8 cellular contexts compared by ENCODE assay signal in genomic region chr9:35645736-35646582, GRCh38. TPM values are rescaled to one million over a fixed set of nuclear protein-coding genes. Genes with fewer than 3 reads are reported as not detected.
DNase-seq lines count a peak whose midpoint lies in the region; ATAC-seq, FAIRE-seq and TF ChIP-seq lines count a peak whose summit lies in the region.

No MANE protein-coding gene starts in this region.

- H2AFZ ChIP-seq in HCT116 (ENCODE audit: low read depth, low read length, poor library complexity, severe bottlenecking) (peak overlapping the region; percentile 49), HepG2 (ENCODE audit: low read length) (peak overlapping the region; percentile 48)

- no peak for FAIRE-seq in HepG2 (lab: Jason Lieb, UNC)

- intact Hi-C loops in HCT116 (cut with micrococcal nuclease): no loop called here
- intact Hi-C loops in HepG2 (cut with micrococcal nuclease; ENCODE audit: unreplicated experiment): loop anchor here (1.0 to 10.0 kb wide), 4 partner anchors 11 to 239 kb away; no protein-coding TSS in a partner anchor

- H4K20me1 ChIP-seq in HCT116 (ENCODE audit: insufficient read depth) (no peaks in the 10 kb centered on the region), HepG2 (ENCODE audit: insufficient read depth, low read length) (no peaks in the 10 kb centered on the region)

- H3K79me2 ChIP-seq in HCT116 (ENCODE audit: insufficient read depth, low read length): no peaks in the 10 kb centered on the region
- H3K79me2 ChIP-seq in HepG2 (ENCODE audit: insufficient read depth, low read length): no peaks in the 10 kb centered on the region

- H3K27me3 ChIP-seq in HCT116 (ENCODE audit: insufficient read depth, low read length) (no peaks in the 10 kb centered on the region), HepG2 (ENCODE audit: control insufficient read depth in 1 of 2, insufficient read depth in 2 of 2, low read length in 2 of 2) (peaks cover 2 to 22% of the 10 kb centered on the region in 2 experiments; a peak in 3 of 5 replicates), thymus (ENCODE audit: control insufficient read depth, insufficient read depth) (no peaks in the 10 kb centered on the region)

- H3K4me2 ChIP-seq in HCT116 (ENCODE audit: low read length) (peak overlapping the region; percentile 78), HepG2 (ENCODE audit: low read depth, low read length) (peak overlapping the region; percentile 79)

- H3K9me3 ChIP-seq in ES-I3 (ENCODE audit: control insufficient read depth, insufficient read depth, low read length): no peaks in the 10 kb centered on the region
- H3K9me3 ChIP-seq in HCT116 (ENCODE audit: control insufficient read depth in 1 of 2, insufficient read depth in 1 of 2, low read depth in 1 of 2, low read length in 2 of 2): no peaks in the 10 kb centered on the region
- no peaks in the 10 kb centered on the region for H3K9me3 ChIP-seq in HepG2 (ENCODE audit: low read length)
- no peaks in the 10 kb centered on the region for H3K9me3 ChIP-seq in thymus (ENCODE audit: control insufficient read depth)

- H3K4me3 ChIP-seq in HCT116 (replicated peaks in 1 of 2; ENCODE audit: low read depth in 1 of 2, low read length in 2 of 2) (peak overlapping the region; percentile 56 to 62), HepG2 (replicated peaks in 1 of 3; ENCODE audit: insufficient read depth in 1 of 3, low read depth in 2 of 3, low read length in 3 of 3) (peak overlapping the region; percentile 70 to 83 (median 72)), thymus (ENCODE audit: low read length) (peak overlapping the region; percentile 68)

- RAD21 ChIA-PET in HCT116 (lab: Charles Lee; ENCODE audit: low non-redundant PET in 1 of 2, low total read pairs in 2 of 2, uncharacterized antibody in 2 of 2, unreplicated experiment in 2 of 2): interaction anchor here in 1 of 2 experiments (1.0 kb wide), 1 partner anchor 45 kb away, joined by 3 read pairs; no protein-coding TSS in a partner anchor

- TF ChIP-seq CTCF in HCT116 (IDR thresholded peaks at IDR 0.05 in 2 of 3, conservative IDR thresholded peaks at IDR 0.05 in 1 of 3; ENCODE audit: borderline replicate concordance in 1 of 3, insufficient read depth in 1 of 3, low read depth in 2 of 3, low read length in 2 of 3) (peak in 1 of 3 experiments; percentile 22; a peak in 3 of 6 replicates), HepG2 (CRISPR knock-in tag; IDR thresholded peaks at IDR 0.05) (no peak)

- no peaks in the 10 kb centered on the region for H3K9me2 ChIP-seq in HCT116 (ENCODE audit: insufficient read depth)

- H3K36me3 ChIP-seq in ES-I3 (ENCODE audit: insufficient read depth, low read length): no peaks in the 10 kb centered on the region
- no peaks in the 10 kb centered on the region for H3K36me3 ChIP-seq in HCT116 (ENCODE audit: control insufficient read depth in 1 of 2, insufficient read depth in 2 of 2, low read length in 2 of 2)
- no peaks in the 10 kb centered on the region for H3K36me3 ChIP-seq in HepG2 (replicated peaks in 1 of 2; ENCODE audit: control insufficient read depth in 1 of 2, insufficient read depth in 2 of 2, low read length in 2 of 2)
- no peaks in the 10 kb centered on the region for H3K36me3 ChIP-seq in thymus (ENCODE audit: control insufficient read depth, insufficient read depth)

- H3K9ac ChIP-seq in ES-I3 (ENCODE audit: low read depth, low read length) (peak overlapping the region; percentile 91), HCT116 (ENCODE audit: low read length) (peak overlapping the region; percentile 52), HepG2 (ENCODE audit: insufficient read depth, low read depth, low read length) (peak overlapping the region; percentile 60)

- BruUV-seq in HCT116 (replicated peaks; lab: Mats Ljungman, UMichigan) (TSS peak; percentile 71), HepG2 (replicated peaks; lab: Mats Ljungman, UMichigan) (TSS peak; percentile 66)

- peak; percentile 22 for DNase-seq in HCT116 (ENCODE audit: low read depth, low spot score)
- peak; percentile 49 for DNase-seq in NCI-H2227 treated with DMSO at 0.1 percent for 48 hours (lab: John Stamatoyannopoulos, UW)
- peak; percentile 64 for DNase-seq in cerebellar cortex (ENCODE audit: low spot score)
- DNase-seq in HepG2 (ENCODE audit: low spot score): peak; percentile 32
- no peak for DNase-seq in GM19240 (ENCODE audit: insufficient read length, low spot score)

- H3K4me1 ChIP-seq in ES-I3 (ENCODE audit: insufficient read depth, low read length) (peaks cover 10% of the 10 kb centered on the region; the same call in 1 of the 2 replicates), HCT116 (ENCODE audit: control insufficient read depth in 1 of 2, insufficient read depth in 2 of 2, low read length in 2 of 2) (peaks cover 6 to 20% of the 10 kb centered on the region in 2 experiments; a peak in 3 of 4 replicates), HepG2 (ENCODE audit: insufficient read depth, low read length) (peaks cover 47% of the 10 kb centered on the region), thymus (ENCODE audit: control insufficient read depth, insufficient read depth, low read length) (peaks cover 35% of the 10 kb centered on the region)

- in situ Hi-C loops in HepG2 (cut with HindIII; ENCODE audit: extremely low pct_ligation_motif_present, low pct_unique_long_range_greater_than_20kb): no loop called here

- ATAC-seq in HCT116 (peak; percentile 61), HepG2 (peak; percentile 78), GM18873 (IDR thresholded peaks at IDR 0.05; ENCODE audit: low FRiP score, unreplicated experiment) (no peak)

- WGBS in HepG2 (ENCODE audit: low lambda C conversion rate): 6% methylated on average over 18 of the region's 25 CpGs
- WGBS in thymus: 18% methylated on average over 25 of the region's 25 CpGs

- TF ChIP-seq POLR2A in HCT116 (IDR thresholded peaks at IDR 0.05; ENCODE audit: borderline replicate concordance, extremely low read depth, insufficient read depth, insufficient read length) (no peak), HepG2 (IDR thresholded peaks at IDR 0.05; ENCODE audit: insufficient read depth in 1 of 2, low read depth in 2 of 2, low read length in 2 of 2) (no peak)

- POLR2A ChIA-PET in HCT116 (lab: Charles Lee) (interaction anchor here (1.7 kb wide), 1 partner anchor 12 kb away, joined by 6 read pairs; the partner anchor contains the start of genes CCDC107 and RMRP), HepG2 (lab: Yijun Ruan, JAX) (interaction anchor here (0.7 to 5.4 kb wide), 13 partner anchors 11 to 156 kb away, joined by 3 to 41 read pairs (median 4); partner anchors contain the start of genes ARHGEF39, CCDC107, GBA2 and RGP1)

- no peak for TF ChIP-seq RAD21 in HCT116 (IDR thresholded peaks at IDR 0.05; ENCODE audit: low read depth)
- TF ChIP-seq RAD21 in HepG2 (CRISPR knock-in tag; IDR thresholded peaks at IDR 0.05): no peak

- CTCF ChIA-PET in HCT116 (lab: Charles Lee) (interaction anchor here (0.8 to 2.3 kb wide), 7 partner anchors 11 to 93 kb away, joined by 3 to 12 read pairs (median 5); partner anchors contain the start of genes CCDC107, CREB3, RMRP and TLN1), HepG2 (lab: Yijun Ruan, JAX; ENCODE audit: low intra/inter-chr PET ratio, low total read pairs) (interaction anchor here (1.4 to 1.9 kb wide), 2 partner anchors 12 to 42 kb away, joined by 4 to 8 read pairs; partner anchors contain the start of genes CCDC107 and RMRP)

- no peak for TF ChIP-seq EP300 in HepG2 (IDR thresholded peaks at IDR 0.05; ENCODE audit: low read depth in 2 of 2, low read length in 2 of 2)
- TF ChIP-seq EP300 in HepG2 (CRISPR knock-in tag; IDR thresholded peaks at IDR 0.05; ENCODE audit: borderline replicate concordance): no peak

- H3K27ac ChIP-seq in HCT116 (ENCODE audit: low read depth, low read length) (peak overlapping the region; percentile 56), HepG2 (ENCODE audit: extremely low read length, insufficient read depth, low read length) (peak overlapping the region; percentile 67), thymus (ENCODE audit: low read depth) (peak overlapping the region; percentile 95)

RNA-seq across cellular contexts. Expression of gene SIT1, which starts 4.8 kb away (rescaled TPM):
- total RNA-seq in HCT116 (2021; ENCODE audit: unreplicated experiment) (not detected), HepG2 (2016; rRNA removed; fragmentation: Illumina TruSeq; extraction: Trizol) (0.09 and 0.24 TPM in 2 replicates)
- not detected in 2 replicates for polyA plus RNA-seq in HCT116 (2012)
- total RNA-seq in HepG2 (2016; cell fraction: cytosol; rRNA removed; fragmentation: Illumina TruSeq; extraction: Trizol; ENCODE audit: low read depth): not detected in 2 replicates
- not detected in 2 replicates for total RNA-seq in HepG2 (2016; cell fraction: insoluble cytoplasmic fraction; rRNA removed; fragmentation: Illumina TruSeq; extraction: Trizol)
- total RNA-seq in HepG2 (2016; cell fraction: membrane; rRNA removed; fragmentation: Illumina TruSeq; extraction: Trizol): not detected in 2 replicates
- not detected in 2 replicates for total RNA-seq in HepG2 (2016; cell fraction: nucleus; rRNA removed; fragmentation: Illumina TruSeq; extraction: Trizol)
- polyA plus RNA-seq in HepG2 (2011; rRNA removed) (5.0 and 6.7 TPM in 2 replicates), thymus (42.2 TPM)
- polyA plus RNA-seq in HepG2 (2011; cell fraction: cytosol; rRNA removed): 4.9 and 8.4 TPM in 2 replicates
- polyA plus RNA-seq in HepG2 (2011; cell fraction: nucleus; rRNA removed): 2.7 and 2.8 TPM in 2 replicates
- 2.0 and 3.3 TPM in 2 replicates for polyA plus RNA-seq in HepG2 (2012)
- polyA plus RNA-seq in HepG2 (2016; cell fraction: cytosol; fragmentation: Illumina TruSeq; extraction: Trizol; ENCODE audit: low read depth): 0.12 and 0.14 TPM in 2 replicates
- not detected in 2 replicates for polyA plus RNA-seq in HepG2 (2016; cell fraction: insoluble cytoplasmic fraction; fragmentation: Illumina TruSeq; extraction: Trizol; ENCODE audit: low read depth)
- polyA plus RNA-seq in HepG2 (2016; cell fraction: membrane; fragmentation: Illumina TruSeq; extraction: Trizol; ENCODE audit: low read depth): not detected in 2 replicates
- not detected in 2 replicates for polyA plus RNA-seq in HepG2 (2016; cell fraction: nucleus; fragmentation: Illumina TruSeq; extraction: Trizol; ENCODE audit: insufficient read depth, low read depth)
- 5.0 TPM in 1 of 2 replicates, not detected in the other for polyA minus RNA-seq in HepG2 (2011; rRNA and poly(A)+ RNA removed; ENCODE audit: low replicate concordance)
- 1.4 and 2.8 TPM in 2 replicates for polyA minus RNA-seq in HepG2 (2011; cell fraction: cytosol; rRNA and poly(A)+ RNA removed)
- 0.50 TPM in 1 of 2 replicates, not detected in the other for polyA minus RNA-seq in HepG2 (2011; cell fraction: nucleus; rRNA and poly(A)+ RNA removed)

RNA-seq across cellular contexts. Expression of gene RMRP, which starts 11.9 kb away (rescaled TPM):
- 30,969 TPM for total RNA-seq in HCT116 (2021; ENCODE audit: unreplicated experiment)
- 23.0 and 89.1 TPM in 2 replicates for polyA plus RNA-seq in HCT116 (2012)
- total RNA-seq in HepG2 (2016; rRNA removed; fragmentation: Illumina TruSeq; extraction: Trizol): 1,047 and 4,025 TPM in 2 replicates
- 14,541 and 17,847 TPM in 2 replicates for total RNA-seq in HepG2 (2016; cell fraction: cytosol; rRNA removed; fragmentation: Illumina TruSeq; extraction: Trizol; ENCODE audit: low read depth)
- 1,278 and 4,694 TPM in 2 replicates for total RNA-seq in HepG2 (2016; cell fraction: insoluble cytoplasmic fraction; rRNA removed; fragmentation: Illumina TruSeq; extraction: Trizol)
- 1,777 and 1,949 TPM in 2 replicates for total RNA-seq in HepG2 (2016; cell fraction: membrane; rRNA removed; fragmentation: Illumina TruSeq; extraction: Trizol)
- total RNA-seq in HepG2 (2016; cell fraction: nucleus; rRNA removed; fragmentation: Illumina TruSeq; extraction: Trizol): 24,487 and 26,007 TPM in 2 replicates
- polyA plus RNA-seq in HepG2 (2011; rRNA removed): 36.7 and 51.4 TPM in 2 replicates
- 33.6 and 36.8 TPM in 2 replicates for polyA plus RNA-seq in HepG2 (2011; cell fraction: cytosol; rRNA removed)
- 3,177 and 3,657 TPM in 2 replicates for polyA plus RNA-seq in HepG2 (2011; cell fraction: nucleus; rRNA removed)
- polyA plus RNA-seq in HepG2 (2012): 10.9 and 118 TPM in 2 replicates
- 4.5 TPM in 1 of 2 replicates, not detected in the other for polyA plus RNA-seq in HepG2 (2016; cell fraction: cytosol; fragmentation: Illumina TruSeq; extraction: Trizol; ENCODE audit: low read depth)
- polyA plus RNA-seq in HepG2 (2016; cell fraction: insoluble cytoplasmic fraction; fragmentation: Illumina TruSeq; extraction: Trizol; ENCODE audit: low read depth): not detected in 2 replicates
- polyA plus RNA-seq in HepG2 (2016; cell fraction: membrane; fragmentation: Illumina TruSeq; extraction: Trizol; ENCODE audit: low read depth): not detected in 2 replicates
- not detected in 2 replicates for polyA plus RNA-seq in HepG2 (2016; cell fraction: nucleus; fragmentation: Illumina TruSeq; extraction: Trizol; ENCODE audit: insufficient read depth, low read depth)
- polyA minus RNA-seq in HepG2 (2011; rRNA and poly(A)+ RNA removed; ENCODE audit: low replicate concordance): 7,133 and 10,474 TPM in 2 replicates
- 10,046 and 14,120 TPM in 2 replicates for polyA minus RNA-seq in HepG2 (2011; cell fraction: cytosol; rRNA and poly(A)+ RNA removed)
- polyA minus RNA-seq in HepG2 (2011; cell fraction: nucleus; rRNA and poly(A)+ RNA removed): 104,669 and 122,700 TPM in 2 replicates
- 13.0 TPM for polyA plus RNA-seq in thymus

RNA-seq across cellular contexts. Expression of gene CCDC107, which starts 12.1 kb away (rescaled TPM):
- total RNA-seq in HCT116 (2021; ENCODE audit: unreplicated experiment) (11.1 TPM), HepG2 (2016; rRNA removed; fragmentation: Illumina TruSeq; extraction: Trizol) (4.1 and 7.1 TPM in 2 replicates)
- polyA plus RNA-seq in HCT116 (2012): 10.3 and 11.1 TPM in 2 replicates
- 13.2 and 13.3 TPM in 2 replicates for total RNA-seq in HepG2 (2016; cell fraction: cytosol; rRNA removed; fragmentation: Illumina TruSeq; extraction: Trizol; ENCODE audit: low read depth)
- total RNA-seq in HepG2 (2016; cell fraction: insoluble cytoplasmic fraction; rRNA removed; fragmentation: Illumina TruSeq; extraction: Trizol): 4.2 and 6.7 TPM in 2 replicates
- 13.0 TPM in 2 replicates for total RNA-seq in HepG2 (2016; cell fraction: membrane; rRNA removed; fragmentation: Illumina TruSeq; extraction: Trizol)
- 5.3 and 6.1 TPM in 2 replicates for total RNA-seq in HepG2 (2016; cell fraction: nucleus; rRNA removed; fragmentation: Illumina TruSeq; extraction: Trizol)
- polyA plus RNA-seq in HepG2 (2011; rRNA removed) (15.2 and 17.4 TPM in 2 replicates), thymus (43.2 TPM)
- polyA plus RNA-seq in HepG2 (2011; cell fraction: cytosol; rRNA removed): 15.9 and 16.7 TPM in 2 replicates
- 7.4 and 9.8 TPM in 2 replicates for polyA plus RNA-seq in HepG2 (2011; cell fraction: nucleus; rRNA removed)
- 8.7 and 10.5 TPM in 2 replicates for polyA plus RNA-seq in HepG2 (2012)
- 30.2 and 33.6 TPM in 2 replicates for polyA plus RNA-seq in HepG2 (2016; cell fraction: cytosol; fragmentation: Illumina TruSeq; extraction: Trizol; ENCODE audit: low read depth)
- polyA plus RNA-seq in HepG2 (2016; cell fraction: insoluble cytoplasmic fraction; fragmentation: Illumina TruSeq; extraction: Trizol; ENCODE audit: low read depth): 6.7 and 7.5 TPM in 2 replicates
- polyA plus RNA-seq in HepG2 (2016; cell fraction: membrane; fragmentation: Illumina TruSeq; extraction: Trizol; ENCODE audit: low read depth): 19.8 and 22.8 TPM in 2 replicates
- polyA plus RNA-seq in HepG2 (2016; cell fraction: nucleus; fragmentation: Illumina TruSeq; extraction: Trizol; ENCODE audit: insufficient read depth, low read depth): 14.5 and 15.3 TPM in 2 replicates
- 3.4 and 5.3 TPM in 2 replicates for polyA minus RNA-seq in HepG2 (2011; rRNA and poly(A)+ RNA removed; ENCODE audit: low replicate concordance)
- 4.0 and 4.5 TPM in 2 replicates for polyA minus RNA-seq in HepG2 (2011; cell fraction: cytosol; rRNA and poly(A)+ RNA removed)
- 4.4 and 4.8 TPM in 2 replicates for polyA minus RNA-seq in HepG2 (2011; cell fraction: nucleus; rRNA and poly(A)+ RNA removed)

RNA-seq across cellular contexts. Expression of gene ARHGEF39, which starts 19.0 kb away (rescaled TPM):
- 29.8 TPM for total RNA-seq in HCT116 (2021; ENCODE audit: unreplicated experiment)
- polyA plus RNA-seq in HCT116 (2012): 18.1 and 23.4 TPM in 2 replicates
- total RNA-seq in HepG2 (2016; rRNA removed; fragmentation: Illumina TruSeq; extraction: Trizol): 10.4 and 11.2 TPM in 2 replicates
- 3.5 and 4.4 TPM in 2 replicates for total RNA-seq in HepG2 (2016; cell fraction: cytosol; rRNA removed; fragmentation: Illumina TruSeq; extraction: Trizol; ENCODE audit: low read depth)
- 9.7 and 11.9 TPM in 2 replicates for total RNA-seq in HepG2 (2016; cell fraction: insoluble cytoplasmic fraction; rRNA removed; fragmentation: Illumina TruSeq; extraction: Trizol)
- 4.7 and 6.0 TPM in 2 replicates for total RNA-seq in HepG2 (2016; cell fraction: membrane; rRNA removed; fragmentation: Illumina TruSeq; extraction: Trizol)
- 8.4 and 9.2 TPM in 2 replicates for total RNA-seq in HepG2 (2016; cell fraction: nucleus; rRNA removed; fragmentation: Illumina TruSeq; extraction: Trizol)
- 8.0 and 12.3 TPM in 2 replicates for polyA plus RNA-seq in HepG2 (2011; rRNA removed)
- 5.4 and 7.1 TPM in 2 replicates for polyA plus RNA-seq in HepG2 (2011; cell fraction: cytosol; rRNA removed)
- 19.1 and 24.4 TPM in 2 replicates for polyA plus RNA-seq in HepG2 (2011; cell fraction: nucleus; rRNA removed)
- 3.1 and 6.1 TPM in 2 replicates for polyA plus RNA-seq in HepG2 (2012)
- 1.8 and 2.1 TPM in 2 replicates for polyA plus RNA-seq in HepG2 (2016; cell fraction: cytosol; fragmentation: Illumina TruSeq; extraction: Trizol; ENCODE audit: low read depth)
- 12.7 and 16.4 TPM in 2 replicates for polyA plus RNA-seq in HepG2 (2016; cell fraction: insoluble cytoplasmic fraction; fragmentation: Illumina TruSeq; extraction: Trizol; ENCODE audit: low read depth)
- polyA plus RNA-seq in HepG2 (2016; cell fraction: membrane; fragmentation: Illumina TruSeq; extraction: Trizol; ENCODE audit: low read depth): 3.7 and 3.9 TPM in 2 replicates
- 32.0 and 32.6 TPM in 2 replicates for polyA plus RNA-seq in HepG2 (2016; cell fraction: nucleus; fragmentation: Illumina TruSeq; extraction: Trizol; ENCODE audit: insufficient read depth, low read depth)
- polyA minus RNA-seq in HepG2 (2011; rRNA and poly(A)+ RNA removed; ENCODE audit: low replicate concordance): 20.2 and 52.2 TPM in 2 replicates
- polyA minus RNA-seq in HepG2 (2011; cell fraction: cytosol; rRNA and poly(A)+ RNA removed): 3.9 and 6.0 TPM in 2 replicates
- 11.6 and 15.7 TPM in 2 replicates for polyA minus RNA-seq in HepG2 (2011; cell fraction: nucleus; rRNA and poly(A)+ RNA removed)
- polyA plus RNA-seq in thymus: 1.5 TPM

RNA-seq across cellular contexts. Expression of gene CD72, which starts 27.7 kb away (rescaled TPM):
- 1.6 TPM for total RNA-seq in HCT116 (2021; ENCODE audit: unreplicated experiment)
- polyA plus RNA-seq in HCT116 (2012): 1.5 TPM in 2 replicates
- total RNA-seq in HepG2 (2016; rRNA removed; fragmentation: Illumina TruSeq; extraction: Trizol): 0.18 TPM in 1 of 2 replicates, not detected in the other
- not detected in 2 replicates for total RNA-seq in HepG2 (2016; cell fraction: cytosol; rRNA removed; fragmentation: Illumina TruSeq; extraction: Trizol; ENCODE audit: low read depth)
- 0.17 TPM in 1 of 2 replicates, not detected in the other for total RNA-seq in HepG2 (2016; cell fraction: insoluble cytoplasmic fraction; rRNA removed; fragmentation: Illumina TruSeq; extraction: Trizol)
- not detected in 2 replicates for total RNA-seq in HepG2 (2016; cell fraction: membrane; rRNA removed; fragmentation: Illumina TruSeq; extraction: Trizol)
- total RNA-seq in HepG2 (2016; cell fraction: nucleus; rRNA removed; fragmentation: Illumina TruSeq; extraction: Trizol): 1.0 TPM in 1 of 2 replicates, not detected in the other
- 0.82 and 1.1 TPM in 2 replicates for polyA plus RNA-seq in HepG2 (2011; rRNA removed)
- polyA plus RNA-seq in HepG2 (2011; cell fraction: cytosol; rRNA removed): 0.19 and 0.32 TPM in 2 replicates
- 2.3 and 3.2 TPM in 2 replicates for polyA plus RNA-seq in HepG2 (2011; cell fraction: nucleus; rRNA removed)
- 0.19 and 0.71 TPM in 2 replicates for polyA plus RNA-seq in HepG2 (2012)
- not detected in 2 replicates for polyA plus RNA-seq in HepG2 (2016; cell fraction: cytosol; fragmentation: Illumina TruSeq; extraction: Trizol; ENCODE audit: low read depth)
- not detected in 2 replicates for polyA plus RNA-seq in HepG2 (2016; cell fraction: insoluble cytoplasmic fraction; fragmentation: Illumina TruSeq; extraction: Trizol; ENCODE audit: low read depth)
- not detected in 2 replicates for polyA plus RNA-seq in HepG2 (2016; cell fraction: membrane; fragmentation: Illumina TruSeq; extraction: Trizol; ENCODE audit: low read depth)
- 0.67 TPM in 1 of 2 replicates, not detected in the other for polyA plus RNA-seq in HepG2 (2016; cell fraction: nucleus; fragmentation: Illumina TruSeq; extraction: Trizol; ENCODE audit: insufficient read depth, low read depth)
- 0.23 and 0.64 TPM in 2 replicates for polyA minus RNA-seq in HepG2 (2011; rRNA and poly(A)+ RNA removed; ENCODE audit: low replicate concordance)
- polyA minus RNA-seq in HepG2 (2011; cell fraction: cytosol; rRNA and poly(A)+ RNA removed): not detected in 2 replicates
- polyA minus RNA-seq in HepG2 (2011; cell fraction: nucleus; rRNA and poly(A)+ RNA removed): 1.7 and 2.4 TPM in 2 replicates
- polyA plus RNA-seq in thymus: 23.6 TPM
